ENCODE assay signal across 1 cellular context in the genomic region with DNA sequence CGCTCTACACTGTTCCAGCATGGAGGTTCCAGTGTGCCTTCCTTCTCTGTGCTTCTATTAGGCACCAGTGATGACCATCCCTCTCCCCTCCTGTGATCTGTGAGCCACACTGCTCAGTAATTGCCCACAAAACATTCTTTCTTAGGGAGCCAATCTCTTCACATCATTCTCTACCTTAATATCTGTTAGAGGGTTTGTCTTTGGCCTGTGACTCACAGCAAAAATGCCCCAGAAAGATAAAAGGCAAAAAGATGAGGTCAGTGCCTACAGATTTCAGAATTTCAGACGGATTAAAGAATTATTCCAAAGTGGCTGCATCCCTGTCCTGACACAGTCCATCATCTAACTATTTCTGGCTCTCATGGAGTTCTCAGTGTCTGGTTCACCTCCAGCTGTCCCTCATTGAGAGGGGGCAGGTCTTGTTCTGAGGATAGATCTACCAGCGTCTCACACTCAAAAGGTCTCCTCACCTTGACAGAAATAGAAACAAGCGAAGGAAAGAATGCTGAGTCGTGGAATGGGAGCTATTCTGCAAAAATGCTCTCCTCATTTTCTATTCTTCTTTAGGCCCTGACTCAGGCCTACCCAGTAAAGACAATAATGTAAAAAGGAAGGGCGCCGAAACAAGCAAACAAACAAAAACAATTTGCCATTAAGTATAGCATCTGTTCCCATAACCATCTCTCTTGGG.
TF ChIP-seq lines count a peak whose summit lies in the region.

No MANE protein-coding gene starts in this region.

TF ChIP-seq in IMR-90, 13 proteins besides CTCF, POLR2A, EP300 and RAD21 (continued from another document):
- TF ChIP-seq, protein P1, sequence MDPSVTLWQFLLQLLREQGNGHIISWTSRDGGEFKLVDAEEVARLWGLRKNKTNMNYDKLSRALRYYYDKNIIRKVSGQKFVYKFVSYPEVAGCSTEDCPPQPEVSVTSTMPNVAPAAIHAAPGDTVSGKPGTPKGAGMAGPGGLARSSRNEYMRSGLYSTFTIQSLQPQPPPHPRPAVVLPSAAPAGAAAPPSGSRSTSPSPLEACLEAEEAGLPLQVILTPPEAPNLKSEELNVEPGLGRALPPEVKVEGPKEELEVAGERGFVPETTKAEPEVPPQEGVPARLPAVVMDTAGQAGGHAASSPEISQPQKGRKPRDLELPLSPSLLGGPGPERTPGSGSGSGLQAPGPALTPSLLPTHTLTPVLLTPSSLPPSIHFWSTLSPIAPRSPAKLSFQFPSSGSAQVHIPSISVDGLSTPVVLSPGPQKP (IDR thresholded peaks at IDR 0.05; ENCODE audit: borderline replicate concordance, low read depth, low read length), result no peak
- no peak for TF ChIP-seq NFE2L2 (IDR thresholded peaks at IDR 0.05; ENCODE audit: low read depth, low read length)
- no peak for TF ChIP-seq SMC3 (IDR thresholded peaks at IDR 0.05; ENCODE audit: low read depth, low read length)
- no peak for TF ChIP-seq MAZ (IDR thresholded peaks at IDR 0.05; ENCODE audit: borderline replicate concordance, low read depth, low read length)
- TF ChIP-seq, protein P2, sequence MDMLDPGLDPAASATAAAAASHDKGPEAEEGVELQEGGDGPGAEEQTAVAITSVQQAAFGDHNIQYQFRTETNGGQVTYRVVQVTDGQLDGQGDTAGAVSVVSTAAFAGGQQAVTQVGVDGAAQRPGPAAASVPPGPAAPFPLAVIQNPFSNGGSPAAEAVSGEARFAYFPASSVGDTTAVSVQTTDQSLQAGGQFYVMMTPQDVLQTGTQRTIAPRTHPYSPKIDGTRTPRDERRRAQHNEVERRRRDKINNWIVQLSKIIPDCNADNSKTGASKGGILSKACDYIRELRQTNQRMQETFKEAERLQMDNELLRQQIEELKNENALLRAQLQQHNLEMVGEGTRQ (IDR thresholded peaks at IDR 0.05; ENCODE audit: low read depth, low read length), result no peak
- no peak for TF ChIP-seq MXI1 (IDR thresholded peaks at IDR 0.05; ENCODE audit: borderline replicate concordance, low read depth, low read length)
